Comparison of ENCODE assay signal across 8 cellular contexts in genomic region chr20:4112490-4113420, GRCh38. TPM values are rescaled to one million over a fixed set of nuclear protein-coding genes. Genes with fewer than 3 reads are reported as not detected.
DNase-seq lines count a peak whose midpoint lies in the region; ATAC-seq and TF ChIP-seq lines count a peak whose summit lies in the region.

No MANE protein-coding gene starts in this region.

- ATAC-seq in GM19438 (IDR thresholded peaks at IDR 0.05; ENCODE audit: low read depth, unreplicated experiment): peak; percentile 51
- peak; percentile 75 for ATAC-seq in HG03439 (IDR thresholded peaks at IDR 0.05; ENCODE audit: unreplicated experiment)

- peaks cover 0 to 8% of the 10 kb centered on the region in 2 donors for H3K4me1 ChIP-seq in adrenal gland (replicated peaks in 1 of 2)

- TF ChIP-seq CTCF in adrenal gland (IDR thresholded peaks at IDR 0.05) (no peak), coronary artery (IDR thresholded peaks at IDR 0.05) (no peak)

- H3K27ac ChIP-seq in adrenal gland: peak overlapping the region in 1 of 5 donors; percentile 5
- H3K27ac ChIP-seq in coronary artery: no peak overlapping the region

- WGBS in adrenal gland, 4 donors: 31 to 68% (median 63%) methylated on average over 5 to 13 of the region's 13 CpGs

- no peaks in the 10 kb centered on the region for H3K36me3 ChIP-seq in adrenal gland (replicated peaks in 1 of 2)

- DNase-seq in AML-193 (lab: John Stamatoyannopoulos, UW) (peak; percentile 29 to 31), adrenal gland (peak in 6 of 7 donors; percentile 49 to 83 (median 66)), pons (ENCODE audit: low spot score) (peak; percentile 43), NCI-H1417 (lab: John Stamatoyannopoulos, UW) (no peak), NCI-H1048 (lab: John Stamatoyannopoulos, UW) (no peak), coronary artery (ENCODE audit: low spot score) (no peak)

- H3K27me3 ChIP-seq in adrenal gland: no peaks in the 10 kb centered on the region

- no peak overlapping the region for H3K4me3 ChIP-seq in adrenal gland
- no peak overlapping the region for H3K4me3 ChIP-seq in coronary artery

- intact Hi-C loops in adrenal gland (cut with DNase I): no loop called here

- no peaks in the 10 kb centered on the region for H3K9me3 ChIP-seq in adrenal gland (replicated peaks in 1 of 3)

- no peak for TF ChIP-seq POLR2A in adrenal gland (IDR thresholded peaks at IDR 0.05)

RNA-seq across cellular contexts. Expression of gene SMOX, which starts 35.9 kb away (rescaled TPM):
- 1 to 10 TPM; 4.0 to 9.9 (median 5.8) TPM for total RNA-seq in adrenal gland
- polyA plus RNA-seq in adrenal gland: 1 to 10 TPM; 2.7 to 9.0 (median 4.7) TPM

Comparison
In these comparisons a context has a peak if more than half of its experiments do, and no peak if none do; other contexts are left out.
1. DNase-seq: peak in AML-193 (2 of 2), adrenal gland (6 of 7) and pons (single experiment); none in NCI-H1417 (0 of 3), NCI-H1048 (single experiment) and coronary artery (single experiment).